3 cellular contexts compared by ENCODE assay signal in genomic region chr7:99867477-99867876, GRCh38. TPM values are rescaled to one million over a fixed set of nuclear protein-coding genes. Genes with fewer than 3 reads are reported as not detected.
"Had no signal": no experiment of that assay in that cellular context is flagged by ENCODE, and none has a peak within 500 bp of the region (broad histone marks: within the 10 kb centered on the region; RNA-seq: fewer than 3 reads in every experiment).

No MANE protein-coding gene starts in this region.

RNA-seq across cellular contexts. Expression of gene OR2AE1, which starts 9.4 kb away (rescaled TPM):
- total RNA-seq: LHCN-M2, M059J, MCF 10A had no signal

RNA-seq across cellular contexts. Expression of gene CYP3A43, which starts 39.7 kb away (rescaled TPM):
- total RNA-seq: LHCN-M2, M059J, MCF 10A had no signal
